ENCODE assay signal across 8 cellular contexts in the genomic region with DNA sequence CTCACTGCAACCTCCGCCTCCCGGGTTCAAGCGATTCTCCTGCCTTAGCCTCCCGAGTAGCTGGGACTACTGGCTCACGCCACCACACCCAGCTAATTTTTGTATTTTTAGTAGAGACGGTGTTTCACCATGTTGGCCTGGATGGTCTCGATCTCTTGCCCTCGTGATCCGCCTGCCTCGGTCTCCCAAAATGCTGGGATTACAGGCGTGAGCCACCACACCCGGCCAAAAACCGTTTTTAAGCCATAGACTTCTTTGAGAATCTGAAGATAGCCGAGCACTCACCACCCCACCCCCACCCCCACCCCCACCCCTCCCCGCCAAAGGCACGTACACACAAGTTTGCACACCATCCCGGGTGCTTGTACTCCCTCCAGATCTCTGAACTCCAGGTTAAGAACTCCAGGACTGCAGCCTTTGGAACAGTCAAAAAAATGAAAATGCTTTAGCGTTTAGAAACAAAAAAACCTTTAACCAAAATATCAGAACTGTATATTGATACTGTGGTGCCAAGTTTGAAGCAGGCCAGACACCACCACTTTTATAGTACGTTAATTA. TPM values are rescaled to one million over a fixed set of nuclear protein-coding genes. Genes with fewer than 3 reads are reported as not detected.
DNase-seq lines count a peak whose midpoint lies in the region; ATAC-seq and TF ChIP-seq lines count a peak whose summit lies in the region.

No MANE protein-coding gene starts in this region.

- no peaks in the 10 kb centered on the region for H3K9me3 Mint-ChIP-seq in CD4-positive, alpha-beta T cell
- no peaks in the 10 kb centered on the region for H3K9me3 Mint-ChIP-seq in nephron progenitor cell

- H3K27ac ChIP-seq in CD4-positive, alpha-beta T cell (ENCODE audit: low read depth, low read length): no peak overlapping the region
- peak overlapping the region in 1 of 2 donors; percentile 13 for H3K27ac ChIP-seq in coronary artery

- peaks cover 31% of the 10 kb centered on the region for H3K36me3 Mint-ChIP-seq in CD4-positive, alpha-beta T cell (ENCODE audit: low read depth)
- peaks cover 17% of the 10 kb centered on the region for H3K36me3 Mint-ChIP-seq in nephron progenitor cell (ENCODE audit: low read depth)

- H3K27ac Mint-ChIP-seq in CD4-positive, alpha-beta T cell: peak overlapping the region; percentile 90
- H3K27ac Mint-ChIP-seq in nephron progenitor cell: peak overlapping the region; percentile 95

- H3K27me3 ChIP-seq in CD4-positive, alpha-beta T cell (ENCODE audit: control insufficient read depth, insufficient read depth, low read length): no peaks in the 10 kb centered on the region
- H3K27me3 ChIP-seq in MG63: no peaks in the 10 kb centered on the region

- peaks cover 11% of the 10 kb centered on the region for H3K36me3 ChIP-seq in MG63

- DNase-seq in CD4-positive, alpha-beta T cell: no peak
- DNase-seq in MG63: no peak
- DNase-seq in coronary artery (ENCODE audit: low spot score): no peak
- no peak for DNase-seq in nephron progenitor cell
- DNase-seq in NCI-H2029 (lab: John Stamatoyannopoulos, UW): no peak
- no peak for DNase-seq in effector CD8-positive, alpha-beta T cell (lab: John Stamatoyannopoulos, UW)
- no peak for DNase-seq in NCI-H2196 treated with DMSO at 0.1 percent for 48 hours (lab: John Stamatoyannopoulos, UW; ENCODE audit: unreplicated experiment)

- CTCF ChIA-PET in CD4-positive, alpha-beta T cell (lab: Charles Lee): no interaction called here

- ATAC-seq in CD4-positive, alpha-beta T cell (ENCODE audit: poor library complexity): no peak
- ATAC-seq in GM21723 (IDR thresholded peaks at IDR 0.05; ENCODE audit: unreplicated experiment): no peak

- POLR2A ChIA-PET in CD4-positive, alpha-beta T cell (lab: Charles Lee): interaction anchor here (2.2 kb wide), 1 partner anchor 83 kb away, joined by 11 read pairs; a partner anchor contains a TSS

- H3K4me3 ChIP-seq in MG63: peak overlapping the region; percentile 94
- peak overlapping the region; percentile 94 for H3K4me3 ChIP-seq in coronary artery

- intact Hi-C loops in CD4-positive, alpha-beta T cell (cut with DNase I, micrococcal nuclease): loop anchor here (5.0 kb wide), 2 partner anchors 64 to 106 kb away; a partner anchor contains a TSS

- H3K4me3 Mint-ChIP-seq in CD4-positive, alpha-beta T cell: peak overlapping the region; percentile 98
- H3K4me3 Mint-ChIP-seq in nephron progenitor cell: peak overlapping the region; percentile 99

- no peak for TF ChIP-seq CTCF in CD4-positive, alpha-beta T cell (IDR thresholded peaks at IDR 0.05)
- no peak for TF ChIP-seq CTCF in coronary artery (IDR thresholded peaks at IDR 0.05)
- TF ChIP-seq CTCF in nephron progenitor cell (IDR thresholded peaks at IDR 0.05): no peak

- no peaks in the 10 kb centered on the region for H3K9me3 ChIP-seq in CD4-positive, alpha-beta T cell (ENCODE audit: control insufficient read depth, low read length)
- H3K9me3 ChIP-seq in MG63: no peaks in the 10 kb centered on the region

- peaks cover 54% of the 10 kb centered on the region for H3K4me1 Mint-ChIP-seq in CD4-positive, alpha-beta T cell (ENCODE audit: low read depth)
- H3K4me1 Mint-ChIP-seq in nephron progenitor cell: peaks cover 50% of the 10 kb centered on the region

- H3K27me3 Mint-ChIP-seq in CD4-positive, alpha-beta T cell: no peaks in the 10 kb centered on the region
- peaks cover 12% of the 10 kb centered on the region for H3K27me3 Mint-ChIP-seq in nephron progenitor cell (ENCODE audit: low read depth, poor library complexity)

RNA-seq across cellular contexts. Expression of a gene that starts 1.5 kb away (rescaled TPM):
- 10 to 100 TPM; 41.9 to 43.5 TPM for total RNA-seq in CD4-positive, alpha-beta T cell
- 23.1 and 25.0 TPM in 2 replicates for total RNA-seq in MG63 (2014; rRNA removed; shearing (Covaris generic); ENCODE audit: low replicate concordance)

RNA-seq across cellular contexts. Expression of a gene that starts 48.3 kb away (rescaled TPM):
- under 1 TPM; 0.34 to 0.41 TPM for total RNA-seq in CD4-positive, alpha-beta T cell
- 0.56 TPM in 1 of 2 replicates, not detected in the other for total RNA-seq in MG63 (2014; rRNA removed; shearing (Covaris generic); ENCODE audit: low replicate concordance)

RNA-seq across cellular contexts. Expression of a gene that starts 59.9 kb away (rescaled TPM):
- total RNA-seq in CD4-positive, alpha-beta T cell: 10 to 100 TPM; 13.7 to 15.1 TPM
- total RNA-seq in MG63 (2014; rRNA removed; shearing (Covaris generic); ENCODE audit: low replicate concordance): 9.1 and 10.0 TPM in 2 replicates
